17 cellular contexts compared by ENCODE assay signal in genomic region chr2:203077458-203077857, GRCh38.
DNase-seq lines count a peak whose midpoint lies in the region; ATAC-seq and TF ChIP-seq lines count a peak whose summit lies in the region.
"Had no signal": no experiment of that assay in that cellular context is flagged by ENCODE, and none has a peak within 500 bp of the region (broad histone marks: within the 10 kb centered on the region; RNA-seq: fewer than 3 reads in every experiment).

No MANE protein-coding gene starts in this region.

- no peaks in the 10 kb centered on the region for H3F3A ChIP-seq in PC-3 (ENCODE audit: low read length, unreplicated experiment)

- H4K20me1 ChIP-seq in PC-3 (ENCODE audit: low read length) = no peaks in the 10 kb centered on the region

- H2AFZ ChIP-seq in PC-3 (ENCODE audit: low read length) = no peak overlapping the region
- H2AFZ ChIP-seq in mesenchymal stem cell (ENCODE audit: low read depth, low read length) = no peak overlapping the region

- peaks cover 0 to 3% (median 0%) of the 10 kb centered on the region in 7 donors for H3K9me3 Mint-ChIP-seq in CD14-positive monocyte
- H3K9me3 Mint-ChIP-seq in immature natural killer cell = no peaks in the 10 kb centered on the region
- H3K9me3 Mint-ChIP-seq: activated CD4-positive, alpha-beta T cell treated with anti-CD3 and anti-CD28 coated beads, Interleukin-2, amount 10 ng/mL, durations not matched to agents 7 days and 5 days had no signal

- no peak overlapping the region for H3K18ac ChIP-seq in mesenchymal stem cell (ENCODE audit: low read depth in 1 of 2, low read length in 2 of 2)

- H2BK12ac ChIP-seq in mesenchymal stem cell (ENCODE audit: low read length in 2 of 2) = no peak overlapping the region

- H4K8ac ChIP-seq in mesenchymal stem cell (ENCODE audit: low read length) = no peak overlapping the region

- H3K36me3 Mint-ChIP-seq in CD14-positive monocyte (peaks cover 12 to 18% of the 10 kb centered on the region in 2 donors), immature natural killer cell (peaks cover 6 to 31% (median 25%) of the 10 kb centered on the region in 3 donors)

- no peak overlapping the region for H3K4ac ChIP-seq in mesenchymal stem cell (ENCODE audit: low read depth in 1 of 2, low read length in 2 of 2)

- CTCF ChIA-PET in PC-3 (lab: Charles Lee) = no interaction called here

- H3K9me3 ChIP-seq in PC-3 (ENCODE audit: low read length) (no peaks in the 10 kb centered on the region), mesenchymal stem cell (ENCODE audit: control insufficient read depth, low read length) (peaks cover 6% of the 10 kb centered on the region)
- H3K9me3 ChIP-seq: BE2C, HAP-1 had no signal

- POLR2A ChIA-PET in PC-3 (lab: Charles Lee; ENCODE audit: unreplicated experiment) = no interaction called here

- H3K79me1 ChIP-seq in mesenchymal stem cell (replicated peaks; ENCODE audit: low read length, poor library complexity, severe bottlenecking) = peaks cover 18% of the 10 kb centered on the region

- intact Hi-C loops in PC-3 (cut with micrococcal nuclease) = no loop called here
- intact Hi-C loops in CD14-positive monocyte (cut with micrococcal nuclease) = no loop called here

- H3K27ac ChIP-seq in PC-3 (ENCODE audit: low read length) (no peak overlapping the region), mesenchymal stem cell (ENCODE audit: low read length, poor library complexity, severe bottlenecking) (no peak overlapping the region)

- H3K27me3 ChIP-seq in PC-3 (ENCODE audit: low read length) (no peaks in the 10 kb centered on the region), mesenchymal stem cell (ENCODE audit: control insufficient read depth in 1 of 2, insufficient read depth in 1 of 2, low read length in 2 of 2) (no peaks in the 10 kb centered on the region)
- H3K27me3 ChIP-seq: BE2C had no signal

- H3K79me2 ChIP-seq in PC-3 (ENCODE audit: low read length) = no peaks in the 10 kb centered on the region

- H3K9ac ChIP-seq in PC-3 (ENCODE audit: low read length) (no peak overlapping the region), mesenchymal stem cell (ENCODE audit: low read length) (no peak overlapping the region)

- H4K91ac ChIP-seq in mesenchymal stem cell (ENCODE audit: low read length) = no peak overlapping the region

- no peaks in the 10 kb centered on the region for H3K9me2 ChIP-seq in PC-3 (replicated peaks; ENCODE audit: low read length)

- TF ChIP-seq CTCF in PC-3 (conservative IDR thresholded peaks at IDR 0.05; ENCODE audit: low read depth, low read length) (no peak), CD14-positive monocyte (IDR thresholded peaks at IDR 0.05) (no peak)

- 39% methylated on average over 2 of the region's 3 CpGs for WGBS in mesenchymal stem cell

- no peaks in the 10 kb centered on the region for H3K36me3 ChIP-seq in PC-3 (ENCODE audit: low read depth, low read length)
- peaks cover 12 to 54% of the 10 kb centered on the region in 2 experiments for H3K36me3 ChIP-seq in mesenchymal stem cell (ENCODE audit: control insufficient read depth in 1 of 2, insufficient read depth in 2 of 2, low read depth in 1 of 2, low read length in 2 of 2)
- H3K36me3 ChIP-seq: BE2C, HAP-1 had no signal

- no peak overlapping the region for H3K4me3 ChIP-seq in PC-3 (ENCODE audit: low read length)
- H3K4me3 ChIP-seq in mesenchymal stem cell (ENCODE audit: insufficient read depth in 1 of 2, low read depth in 1 of 2, low read length in 2 of 2) = no peak overlapping the region
- H3K4me3 ChIP-seq: HAP-1 had no signal

- no peak overlapping the region for H2BK5ac ChIP-seq in mesenchymal stem cell (ENCODE audit: low read depth, low read length, poor library complexity, severe bottlenecking)

- no peak overlapping the region for H3K23ac ChIP-seq in mesenchymal stem cell (ENCODE audit: low read length in 2 of 2)

- H3K27ac Mint-ChIP-seq in CD14-positive monocyte (no peak overlapping the region), immature natural killer cell (no peak overlapping the region)
- H3K27ac Mint-ChIP-seq: activated CD4-positive, alpha-beta T cell treated with anti-CD3 and anti-CD28 coated beads, Interleukin-2, amount 10 ng/mL, durations not matched to agents 7 days and 5 days; stimulated activated naive B cell treated with anti-CD40 and anti-IgM and Interleukin-4, amounts not matched to agents 10 μg/mL and 1 μg/mL and 100 μg/mL, for 72 hours had no signal

- H2BK15ac ChIP-seq in mesenchymal stem cell (ENCODE audit: low read depth, poor library complexity, severe bottlenecking) = no peak overlapping the region

- no peak overlapping the region for H2BK120ac ChIP-seq in mesenchymal stem cell (ENCODE audit: low read depth, low read length)

- H3K4me1 Mint-ChIP-seq in CD14-positive monocyte = peaks cover 3% of the 10 kb centered on the region
- H3K4me1 Mint-ChIP-seq in immature natural killer cell = no peaks in the 10 kb centered on the region
- H3K4me1 Mint-ChIP-seq: activated CD4-positive, alpha-beta T cell treated with anti-CD3 and anti-CD28 coated beads, Interleukin-2, amount 10 ng/mL, durations not matched to agents 7 days and 5 days; stimulated activated naive B cell treated with anti-CD40 and anti-IgM and Interleukin-4, amounts not matched to agents 10 μg/mL and 1 μg/mL and 100 μg/mL, for 72 hours had no signal

- no TSS peak for BruUV-seq in PC-3 (replicated peaks; lab: Mats Ljungman, UMichigan)

- H3K27me3 Mint-ChIP-seq in CD14-positive monocyte (ENCODE audit: low read depth in 3 of 3) = no peaks in the 10 kb centered on the region
- no peaks in the 10 kb centered on the region for H3K27me3 Mint-ChIP-seq in immature natural killer cell (ENCODE audit: low read depth in 3 of 3)
- H3K27me3 Mint-ChIP-seq: activated CD4-positive, alpha-beta T cell treated with anti-CD3 and anti-CD28 coated beads, Interleukin-2, amount 10 ng/mL, durations not matched to agents 7 days and 5 days; stimulated activated naive B cell treated with anti-CD40 and anti-IgM and Interleukin-4, amounts not matched to agents 10 μg/mL and 1 μg/mL and 100 μg/mL, for 72 hours had no signal

- H3K4me3 Mint-ChIP-seq in CD14-positive monocyte (no peak overlapping the region), immature natural killer cell (no peak overlapping the region)
- H3K4me3 Mint-ChIP-seq: activated CD4-positive, alpha-beta T cell treated with anti-CD3 and anti-CD28 coated beads, Interleukin-2, amount 10 ng/mL, durations not matched to agents 7 days and 5 days; stimulated activated naive B cell treated with anti-CD40 and anti-IgM and Interleukin-4, amounts not matched to agents 10 μg/mL and 1 μg/mL and 100 μg/mL, for 72 hours had no signal

- peak; percentile 15 for DNase-seq in AG20443 (ENCODE audit: low spot score)
- DNase-seq in PC-3 = peak; percentile 18
- peak; percentile 22 for DNase-seq in dedifferentiated amniotic fluid mesenchymal stem cell (ENCODE audit: extremely low spot score)
- DNase-seq in mesenchymal stem cell = peak; percentile 32
- no peak for DNase-seq in MV-4-11 (lab: John Stamatoyannopoulos, UW)
- no peak for DNase-seq in CD14-positive monocyte (ENCODE audit: low spot score)
- DNase-seq in immature natural killer cell = no peak
- DNase-seq: activated CD4-positive, alpha-beta T cell treated with anti-CD3 and anti-CD28 coated beads, Interleukin-2, amount 10 ng/mL, durations not matched to agents 7 days and 5 days; activated CD8-positive, alpha-beta memory T cell treated with anti-CD3 and anti-CD28 coated beads, Interleukin-2, amount 50 U/mL, for 4 hours; activated effector memory CD4-positive, alpha-beta T cell treated with anti-CD3 and anti-CD28 coated beads, Interleukin-2, amount 50 U/mL, for 16 hours; amniotic stem cell; BE2C; NCI-H1417 treated with DMSO at 0.1 percent for 48 hours; NCI-H82; stimulated activated naive B cell treated with anti-CD40 and anti-IgM and Interleukin-4, amounts not matched to agents 10 μg/mL and 1 μg/mL and 100 μg/mL, for 72 hours had no signal

- no peak overlapping the region for H3K4me2 ChIP-seq in PC-3 (ENCODE audit: low read length)
- no peak overlapping the region for H3K4me2 ChIP-seq in mesenchymal stem cell (ENCODE audit: low read length, poor library complexity, severe bottlenecking)

- H2AK5ac ChIP-seq in mesenchymal stem cell (ENCODE audit: low read length, severe bottlenecking) = no peak overlapping the region

- H3K4me1 ChIP-seq in PC-3 (ENCODE audit: insufficient read depth, low read length) = no peaks in the 10 kb centered on the region
- H3K4me1 ChIP-seq in mesenchymal stem cell (ENCODE audit: control insufficient read depth, insufficient read depth, low read depth, low read length) = peaks cover 3% of the 10 kb centered on the region
- H3K4me1 ChIP-seq: HAP-1 had no signal

- no peak overlapping the region for H3K14ac ChIP-seq in mesenchymal stem cell (ENCODE audit: low read length in 2 of 2)

- ATAC-seq in PC-3 (no peak), GM19452 (IDR thresholded peaks at IDR 0.05; ENCODE audit: unreplicated experiment) (no peak)
- ATAC-seq: stimulated activated naive B cell treated with anti-CD40 and anti-IgM and Interleukin-4, amounts not matched to agents 10 μg/mL and 1 μg/mL and 100 μg/mL, for 72 hours had no signal

Comparison
In these comparisons a context has a peak if more than half of its experiments do, and no peak if none do; other contexts are left out.
1. DNase-seq: peak in AG20443 (single experiment), PC-3 (single experiment), dedifferentiated amniotic fluid mesenchymal stem cell (single experiment) and mesenchymal stem cell (single experiment); none in MV-4-11 (single experiment), CD14-positive monocyte (single experiment) and immature natural killer cell (0 of 3).